Comparison of ENCODE assay signal across 8 cellular contexts in genomic region chr9:36873247-36873875, GRCh38.
DNase-seq lines count a peak whose midpoint lies in the region; ATAC-seq and TF ChIP-seq lines count a peak whose summit lies in the region.

No MANE protein-coding gene starts in this region.

- H3K4me1 ChIP-seq in NT2/D1 (ENCODE audit: insufficient read depth, insufficient read length) (peaks cover 4% of the 10 kb centered on the region), testis (no peaks in the 10 kb centered on the region)

- TF ChIP-seq POLR2A in testis (IDR thresholded peaks at IDR 0.05) = no peak

- H3K4me3 ChIP-seq in NT2/D1 (ENCODE audit: insufficient read length, low read depth) = no peak overlapping the region
- H3K4me3 ChIP-seq in testis = no peak overlapping the region

- H3K36me3 ChIP-seq in NT2/D1 (ENCODE audit: insufficient read depth, insufficient read length, low read length) (no peaks in the 10 kb centered on the region), testis (ENCODE audit: low read depth, missing control alignments) (no peaks in the 10 kb centered on the region)

- no peak overlapping the region for H3K9ac ChIP-seq in NT2/D1 (ENCODE audit: insufficient read length, low read depth)

- DNase-seq in NCI-H1436 (lab: John Stamatoyannopoulos, UW) (peak; percentile 78), NCI-H1436 treated with DMSO at 0.1 percent for 48 hours (lab: John Stamatoyannopoulos, UW) (no peak), NT2/D1 (ENCODE audit: low read depth, low spot score) (peak; percentile 58), activated T-cell treated with anti-CD3 and anti-CD28 coated beads for 48 hours (ENCODE audit: low read depth) (peak; percentile 63), fibroblast of gingiva (ENCODE audit: low read depth) (peak; percentile 22), omental fat pad (ENCODE audit: low spot score) (peak; percentile 60), testis (peak; percentile 77)

- intact Hi-C loops in testis (cut with DNase I; ENCODE audit: low total_unique reads) = no loop called here

- TF ChIP-seq CTCF in omental fat pad (IDR thresholded peaks at IDR 0.05) = peak in 1 of 3 donors; percentile 45
- TF ChIP-seq CTCF in testis (IDR thresholded peaks at IDR 0.05) = peak; percentile 62 to 84 (median 75)

- ATAC-seq in HG03342 (IDR thresholded peaks at IDR 0.05; ENCODE audit: unreplicated experiment) (peak; percentile 57), omental fat pad (ENCODE audit: low FRiP score) (no peak)

- H3K27me3 ChIP-seq in NT2/D1 (ENCODE audit: insufficient read depth, insufficient read length) (peaks cover 4% of the 10 kb centered on the region), testis (no peaks in the 10 kb centered on the region)

- H3K9me3 ChIP-seq in NT2/D1 (ENCODE audit: insufficient read depth, low read length) = peaks cover 7% of the 10 kb centered on the region; the same call in 1 of the 2 replicates
- no peaks in the 10 kb centered on the region for H3K9me3 ChIP-seq in testis

- H3K27ac ChIP-seq in testis = no peak overlapping the region

- WGBS in testis, 2 donors = 59 to 63% methylated on average over 8 of the region's 8 CpGs
